In genomic region chr4:68748181-68748981, GRCh38 we compare ENCODE assay signal across 14 cellular contexts.
DNase-seq lines count a peak whose midpoint lies in the region; ATAC-seq, FAIRE-seq and TF ChIP-seq lines count a peak whose summit lies in the region.
"Had no signal": no experiment of that assay in that cellular context is flagged by ENCODE, and none has a peak within 500 bp of the region (broad histone marks: within the 10 kb centered on the region; RNA-seq: fewer than 3 reads in every experiment).

No MANE protein-coding gene starts in this region.

- 23 to 42% (median 41%) methylated on average over 8 of the region's 8 CpGs for WGBS in small intestine, 3 donors

- no peak for TF ChIP-seq RAD21 in HCT116 (IDR thresholded peaks at IDR 0.05; ENCODE audit: low read depth)

- H3K9ac ChIP-seq in HCT116 (ENCODE audit: low read length): no peak overlapping the region

- TF ChIP-seq CTCF in HCT116 (IDR thresholded peaks at IDR 0.05 in 2 of 3, conservative IDR thresholded peaks at IDR 0.05 in 1 of 3; ENCODE audit: borderline replicate concordance in 1 of 3, insufficient read depth in 1 of 3, low read depth in 2 of 3, low read length in 2 of 3) (no peak), epithelial cell of esophagus (IDR thresholded peaks at IDR 0.05; ENCODE audit: insufficient read depth, low read depth, low read length, missing control alignments) (no peak)

- H3K4me1 ChIP-seq in HCT116 (ENCODE audit: control insufficient read depth in 1 of 2, insufficient read depth in 2 of 2, low read length in 2 of 2) (peaks cover 0 to 8% of the 10 kb centered on the region in 2 experiments; a peak in 1 of 4 replicates), small intestine (ENCODE audit: control insufficient read depth in 2 of 2, insufficient read depth in 1 of 2, low read depth in 1 of 2, low read length in 1 of 2) (no peaks in the 10 kb centered on the region)

- BruUV-seq in HCT116 (replicated peaks; lab: Mats Ljungman, UMichigan): no TSS peak

- no peaks in the 10 kb centered on the region for H3K9me3 ChIP-seq in HCT116 (ENCODE audit: control insufficient read depth in 1 of 2, insufficient read depth in 1 of 2, low read depth in 1 of 2, low read length in 2 of 2)
- H3K9me3 ChIP-seq in small intestine (ENCODE audit: control insufficient read depth, low read depth): no peaks in the 10 kb centered on the region

- H2AFZ ChIP-seq in HCT116 (ENCODE audit: low read depth, low read length, poor library complexity, severe bottlenecking): no peak overlapping the region

- CTCF ChIA-PET in HCT116 (lab: Charles Lee): no interaction called here

- no peaks in the 10 kb centered on the region for H3K36me3 ChIP-seq in HCT116 (ENCODE audit: control insufficient read depth in 1 of 2, insufficient read depth in 2 of 2, low read length in 2 of 2)
- H3K36me3 ChIP-seq in small intestine (ENCODE audit: control insufficient read depth in 2 of 2, insufficient read depth in 2 of 2, low read length in 2 of 2): no peaks in the 10 kb centered on the region

- DNase-seq in HCT116 (ENCODE audit: low read depth, low spot score): peak; percentile 31
- peak; percentile 3 for DNase-seq in M059J (ENCODE audit: low read depth)
- peak; percentile 82 for DNase-seq in epithelial cell of esophagus (ENCODE audit: low read depth)
- peak; percentile 59 for DNase-seq in small intestine
- no peak for DNase-seq in CD1c-positive myeloid dendritic cell (ENCODE audit: extremely low spot score)
- no peak for DNase-seq in NCI-H1092 (lab: John Stamatoyannopoulos, UW)
- DNase-seq in SHP77 treated with DMSO at 0.1 percent for 48 hours (lab: John Stamatoyannopoulos, UW): no peak
- DNase-seq: activated naive CD4-positive, alpha-beta T cell treated with anti-CD3 and anti-CD28 coated beads for 36 hours; CD8-positive, alpha-beta T cell; immature natural killer cell; naive B cell; NCI-H1105 treated with DMSO at 0.1 percent for 48 hours; T-helper 9 cell had no signal

- no peak overlapping the region for H3K4me2 ChIP-seq in HCT116 (ENCODE audit: low read length)

- H3K27ac ChIP-seq in HCT116 (ENCODE audit: low read depth, low read length) (no peak overlapping the region), small intestine (ENCODE audit: low read depth in 1 of 2, low read length in 1 of 2) (peak overlapping the region; percentile 14 to 85)

- RAD21 ChIA-PET in HCT116 (lab: Charles Lee; ENCODE audit: low non-redundant PET in 1 of 2, low total read pairs in 2 of 2, uncharacterized antibody in 2 of 2, unreplicated experiment in 2 of 2): no interaction called here

- TF ChIP-seq POLR2A in HCT116 (IDR thresholded peaks at IDR 0.05; ENCODE audit: borderline replicate concordance, extremely low read depth, insufficient read depth, insufficient read length): no peak

- no peaks in the 10 kb centered on the region for H4K20me1 ChIP-seq in HCT116 (ENCODE audit: insufficient read depth)

- H3K27me3 ChIP-seq in HCT116 (ENCODE audit: insufficient read depth, low read length) (no peaks in the 10 kb centered on the region), small intestine (ENCODE audit: control insufficient read depth in 2 of 2, insufficient read depth in 2 of 2, low read length in 2 of 2) (no peaks in the 10 kb centered on the region)

- H3K9me2 ChIP-seq in HCT116 (ENCODE audit: insufficient read depth): no peaks in the 10 kb centered on the region

- POLR2A ChIA-PET in HCT116 (lab: Charles Lee): no interaction called here

- H3K4me3 ChIP-seq in HCT116 (replicated peaks in 1 of 2; ENCODE audit: low read depth in 1 of 2, low read length in 2 of 2): no peak overlapping the region
- no peak overlapping the region for H3K4me3 ChIP-seq in epithelial cell of esophagus (ENCODE audit: low read length)
- no peak overlapping the region for H3K4me3 ChIP-seq in small intestine (ENCODE audit: low read depth in 1 of 2, low read length in 2 of 2)

- no peaks in the 10 kb centered on the region for H3K79me2 ChIP-seq in HCT116 (ENCODE audit: insufficient read depth, low read length)

- peak; percentile 30; the same call in 1 of the 2 replicates for ATAC-seq in HCT116
- no peak for ATAC-seq in GM21423 (IDR thresholded peaks at IDR 0.05; ENCODE audit: unreplicated experiment)
- ATAC-seq: CD8-positive, alpha-beta T cell had no signal

- FAIRE-seq in small intestine (lab: Jason Lieb, UNC): no peak

- intact Hi-C loops in HCT116 (cut with micrococcal nuclease): no loop called here

TF ChIP-seq in HCT116, 20 proteins besides CTCF, POLR2A, EP300 and RAD21:
- no peak for TF ChIP-seq FOSL1 (IDR thresholded peaks at IDR 0.05; ENCODE audit: low read depth)
- no peak for TF ChIP-seq SIN3A (IDR thresholded peaks at IDR 0.05; ENCODE audit: low read depth)
- no peak for TF ChIP-seq CEBPB (IDR thresholded peaks at IDR 0.05; ENCODE audit: low read depth)
- no peak for TF ChIP-seq ZNF274 (IDR thresholded peaks at IDR 0.05; ENCODE audit: low read depth, low read length)
- no peak for TF ChIP-seq SP1 (IDR thresholded peaks at IDR 0.05; ENCODE audit: low read depth)
- TF ChIP-seq EGR1 (IDR thresholded peaks at IDR 0.05; ENCODE audit: low read depth): no peak
- TF ChIP-seq REST (IDR thresholded peaks at IDR 0.05; ENCODE audit: low read depth): no peak
- no peak for TF ChIP-seq MAX (IDR thresholded peaks at IDR 0.05)
- no peak for TF ChIP-seq EZH2 (IDR thresholded peaks at IDR 0.05)
- no peak for TF ChIP-seq EZH2phosphoT487 (IDR thresholded peaks at IDR 0.05; ENCODE audit: borderline replicate concordance)
- no peak for TF ChIP-seq TCF7L2 (IDR thresholded peaks at IDR 0.05; ENCODE audit: borderline replicate concordance, extremely low read depth, insufficient read depth, insufficient read length)
- no peak for TF ChIP-seq JUND (IDR thresholded peaks at IDR 0.05)
- TF ChIP-seq ZFX (IDR thresholded peaks at IDR 0.05): no peak
- no peak for TF ChIP-seq SRF (IDR thresholded peaks at IDR 0.05; ENCODE audit: low read depth)
- TF ChIP-seq ELF1 (IDR thresholded peaks at IDR 0.05; ENCODE audit: borderline replicate concordance, low read depth): no peak
- no peak for TF ChIP-seq YY1 (IDR thresholded peaks at IDR 0.05; ENCODE audit: extremely low read depth, insufficient replicate concordance, low read depth, low read length)
- TF ChIP-seq CBX3 (IDR thresholded peaks at IDR 0.05; ENCODE audit: low read depth): no peak
- TF ChIP-seq POLR2AphosphoS5 (IDR thresholded peaks at IDR 0.05; ENCODE audit: low read depth, low read length): no peak
- no peak for TF ChIP-seq ZBTB33 (IDR thresholded peaks at IDR 0.05; ENCODE audit: extremely low read depth, insufficient replicate concordance, low read length)
- TF ChIP-seq ATF3 (IDR thresholded peaks at IDR 0.05): no peak

Comparison
In these comparisons a context has a peak if more than half of its experiments do, and no peak if none do; other contexts are left out.
1. DNase-seq: peak in HCT116 (single experiment), M059J (single experiment), epithelial cell of esophagus (single experiment) and small intestine (single experiment); none in CD1c-positive myeloid dendritic cell (single experiment), NCI-H1092 (single experiment) and SHP77 treated with DMSO at 0.1 percent for 48 hours (single experiment).